Comparison of ENCODE assay signal across 2 cellular contexts in genomic region chr18:66393463-66393862, GRCh38.
TF ChIP-seq lines count a peak whose summit lies in the region.

No MANE protein-coding gene starts in this region.

TF ChIP-seq in GM23338, 12 proteins besides CTCF, POLR2A, EP300 and RAD21:
- TF ChIP-seq ZNF331 (CRISPR knock-in tag; IDR thresholded peaks at IDR 0.05; ENCODE audit: low read depth): no peak
- no peak for TF ChIP-seq ETS1 (IDR thresholded peaks at IDR 0.05)
- no peak for TF ChIP-seq ZNF462 (CRISPR knock-in tag; IDR thresholded peaks at IDR 0.05)
- no peak for TF ChIP-seq CREB1 (CRISPR knock-in tag; IDR thresholded peaks at IDR 0.05; ENCODE audit: low read depth)
- TF ChIP-seq POLR2AphosphoS5 (IDR thresholded peaks at IDR 0.05; ENCODE audit: low read depth): no peak
- TF ChIP-seq NANOG (IDR thresholded peaks at IDR 0.05; ENCODE audit: borderline replicate concordance): no peak
- TF ChIP-seq REST (IDR thresholded peaks at IDR 0.05; ENCODE audit: unreplicated experiment): no peak
- no peak for TF ChIP-seq EZH2phosphoT487 (IDR thresholded peaks at IDR 0.05; ENCODE audit: unreplicated experiment)
- TF ChIP-seq EZH2 (IDR thresholded peaks at IDR 0.05; ENCODE audit: low read depth, unreplicated experiment): no peak
- TF ChIP-seq ZNF114 (CRISPR knock-in tag; IDR thresholded peaks at IDR 0.05): no peak
- no peak for TF ChIP-seq STAT1 (IDR thresholded peaks at IDR 0.05; ENCODE audit: unreplicated experiment)
- no peak for TF ChIP-seq JUNB (IDR thresholded peaks at IDR 0.05; ENCODE audit: unreplicated experiment)

TF ChIP-seq in H1, 55 proteins besides CTCF, POLR2A, EP300 and RAD21 (continued from another document):
- no peak for TF ChIP-seq RXRA (IDR thresholded peaks at IDR 0.05; ENCODE audit: insufficient read depth, low read depth, low read length)
- TF ChIP-seq FOSL1 (IDR thresholded peaks at IDR 0.05; ENCODE audit: insufficient read depth, low read depth, low read length): no peak
- no peak for TF ChIP-seq ASH2L (IDR thresholded peaks at IDR 0.05; ENCODE audit: low read length)
- TF ChIP-seq JUN (IDR thresholded peaks at IDR 0.05; ENCODE audit: low read depth, low read length): no peak
- no peak for TF ChIP-seq BACH1 (IDR thresholded peaks at IDR 0.05; ENCODE audit: low read length)
